Comparison of ENCODE assay signal across 1 cellular context in genomic region chr1:68232354-68233148, GRCh38.
TF ChIP-seq lines count a peak whose summit lies in the region.

Gene WLS, minus strand, starts transcription at chr1:68232523. Its CDS starts 224 bp downstream, at chr1:68232299.

TF ChIP-seq in HEK293, 187 proteins besides CTCF, POLR2A, EP300 and RAD21 (continued from another document and continues in another):
- TF ChIP-seq PBX3 (CRISPR knock-in tag; IDR thresholded peaks at IDR 0.05) (no peak), ZNF768 (tag by site-specific recombination; IDR thresholded peaks at IDR 0.05) (no peak), ZBTB10 (tag by site-specific recombination; IDR thresholded peaks at IDR 0.05) (0 out of 2 replicates have a peak, but pooled peaks have one; percentile 6), ZNF121 (tag by site-specific recombination; IDR thresholded peaks at IDR 0.05) (no peak), ZBTB21 (tag by site-specific recombination; IDR thresholded peaks at IDR 0.05) (no peak), ZSCAN23 (tag by site-specific recombination; IDR thresholded peaks at IDR 0.05) (0 out of 2 replicates have a peak, but pooled peaks have one; percentile 10), ZNF792 (tag by site-specific recombination; IDR thresholded peaks at IDR 0.05) (no peak), KLF17 (tag by site-specific recombination; IDR thresholded peaks at IDR 0.05) (peak; percentile 49; the same call in 1 of the 2 replicates), MYNN (tag by site-specific recombination; IDR thresholded peaks at IDR 0.05; ENCODE audit: borderline replicate concordance) (no peak), SP3 (tag by site-specific recombination; IDR thresholded peaks at IDR 0.05) (peak; percentile 59), ZNF266 (tag by site-specific recombination; IDR thresholded peaks at IDR 0.05; ENCODE audit: low read depth) (no peak), IKZF3 (tag by site-specific recombination; IDR thresholded peaks at IDR 0.05) (peak; percentile 93), ZNF48 (tag by site-specific recombination; IDR thresholded peaks at IDR 0.05) (no peak), KLF7 (tag by site-specific recombination; IDR thresholded peaks at IDR 0.05; ENCODE audit: borderline replicate concordance) (peak; percentile 8; the same call in 1 of the 2 replicates), WT1 (tag by site-specific recombination; IDR thresholded peaks at IDR 0.05) (peak; percentile 86), ZNF398 (tag by site-specific recombination; IDR thresholded peaks at IDR 0.05) (peak; percentile 94), HOXA7 (CRISPR knock-in tag; IDR thresholded peaks at IDR 0.05; ENCODE audit: borderline replicate concordance) (no peak), ZNF544 (tag by site-specific recombination; IDR thresholded peaks at IDR 0.05) (no peak), ZNF561 (tag by site-specific recombination; IDR thresholded peaks at IDR 0.05; ENCODE audit: borderline replicate concordance) (0 out of 2 replicates have a peak, but pooled peaks have one; percentile 15), ZNF354C (tag by site-specific recombination; IDR thresholded peaks at IDR 0.05; ENCODE audit: borderline replicate concordance, low read depth) (no peak), ZNF513 (tag by site-specific recombination; IDR thresholded peaks at IDR 0.05) (peak; percentile 82), ZNF2 (tag by site-specific recombination; IDR thresholded peaks at IDR 0.05) (no peak), ZBTB48 (tag by site-specific recombination; IDR thresholded peaks at IDR 0.05) (peak; percentile 81), ZNF175 (tag by site-specific recombination; IDR thresholded peaks at IDR 0.05) (no peak), ZBTB20 (tag by site-specific recombination; IDR thresholded peaks at IDR 0.05) (peak; percentile 7; the same call in 1 of the 2 replicates), ZBTB17 (tag by site-specific recombination; IDR thresholded peaks at IDR 0.05) (peak; percentile 27; the same call in 1 of the 2 replicates), ZNF514 (tag by site-specific recombination; IDR thresholded peaks at IDR 0.05) (no peak), ZNF404 (tag by site-specific recombination; IDR thresholded peaks at IDR 0.05) (no peak), ZNF366 (tag by site-specific recombination; conservative IDR thresholded peaks at IDR 0.05) (peak; percentile 89), ZEB2 (tag by site-specific recombination; IDR thresholded peaks at IDR 0.05) (0 out of 2 replicates have a peak, but pooled peaks have one; percentile 14), BCL11A (tag by site-specific recombination; IDR thresholded peaks at IDR 0.05; ENCODE audit: low read depth) (no peak), ZNF19 (tag by site-specific recombination; IDR thresholded peaks at IDR 0.05; ENCODE audit: low read depth) (no peak), ZNF362 (tag by site-specific recombination; IDR thresholded peaks at IDR 0.05) (no peak), ZBTB26 (tag by site-specific recombination; optimal IDR thresholded peaks at IDR 0.05) (peak; percentile 43), ELK4 (IDR thresholded peaks at IDR 0.05; ENCODE audit: borderline replicate concordance, low read depth, low read length) (no peak), ZNF214 (tag by site-specific recombination; IDR thresholded peaks at IDR 0.05; ENCODE audit: borderline replicate concordance) (no peak), ZFP37 (tag by site-specific recombination; IDR thresholded peaks at IDR 0.05) (0 out of 2 replicates have a peak, but pooled peaks have one; percentile 15), ZNF510 (tag by site-specific recombination; IDR thresholded peaks at IDR 0.05; ENCODE audit: insufficient replicate concordance) (no peak), ZNF555 (tag by site-specific recombination; conservative IDR thresholded peaks at IDR 0.05) (no peak), GLI2 (tag by site-specific recombination; IDR thresholded peaks at IDR 0.05; ENCODE audit: borderline replicate concordance, low read depth) (no peak), ZNF341 (tag by site-specific recombination; IDR thresholded peaks at IDR 0.05; ENCODE audit: low read depth) (peak; percentile 74), ZNF350 (tag by site-specific recombination; IDR thresholded peaks at IDR 0.05) (no peak), ZNF791 (tag by site-specific recombination; IDR thresholded peaks at IDR 0.05) (no peak), TSHZ1 (tag by site-specific recombination; IDR thresholded peaks at IDR 0.05; ENCODE audit: borderline replicate concordance) (no peak), ZNF600 (tag by site-specific recombination; IDR thresholded peaks at IDR 0.05) (peak; percentile 41; the same call in 1 of the 2 replicates), BCL6B (tag by site-specific recombination; IDR thresholded peaks at IDR 0.05) (no peak)
